In the genomic region with DNA sequence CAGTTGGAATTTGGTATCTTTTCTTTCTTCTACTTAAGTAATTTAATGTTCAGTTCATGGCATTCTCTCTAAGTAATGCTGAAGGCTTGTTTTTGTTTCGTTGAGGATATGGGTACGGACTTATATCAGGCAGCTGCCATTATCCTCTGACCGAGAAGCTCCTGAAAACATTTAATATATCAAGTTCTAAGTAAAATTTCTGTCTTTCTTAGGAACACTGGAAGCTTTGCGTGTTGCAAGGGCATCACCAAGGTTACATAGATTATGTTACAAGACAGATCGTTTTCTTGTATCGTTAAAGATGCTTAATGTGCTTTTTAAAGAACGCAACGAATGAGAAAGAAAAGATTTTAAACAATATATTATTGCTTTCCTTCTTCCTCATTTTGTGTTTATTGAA, we compare ENCODE assay signal across 1 cellular context.
TF ChIP-seq lines count a peak whose summit lies in the region.

No MANE protein-coding gene starts in this region.

TF ChIP-seq in K562, 482 proteins besides CTCF, POLR2A, EP300 and RAD21 (continued from another document):
- 0 out of 2 replicates have a peak, but pooled peaks have one; percentile 5 for TF ChIP-seq ZNF668 (CRISPR knock-in tag; IDR thresholded peaks at IDR 0.05)
- TF ChIP-seq, protein P1, sequence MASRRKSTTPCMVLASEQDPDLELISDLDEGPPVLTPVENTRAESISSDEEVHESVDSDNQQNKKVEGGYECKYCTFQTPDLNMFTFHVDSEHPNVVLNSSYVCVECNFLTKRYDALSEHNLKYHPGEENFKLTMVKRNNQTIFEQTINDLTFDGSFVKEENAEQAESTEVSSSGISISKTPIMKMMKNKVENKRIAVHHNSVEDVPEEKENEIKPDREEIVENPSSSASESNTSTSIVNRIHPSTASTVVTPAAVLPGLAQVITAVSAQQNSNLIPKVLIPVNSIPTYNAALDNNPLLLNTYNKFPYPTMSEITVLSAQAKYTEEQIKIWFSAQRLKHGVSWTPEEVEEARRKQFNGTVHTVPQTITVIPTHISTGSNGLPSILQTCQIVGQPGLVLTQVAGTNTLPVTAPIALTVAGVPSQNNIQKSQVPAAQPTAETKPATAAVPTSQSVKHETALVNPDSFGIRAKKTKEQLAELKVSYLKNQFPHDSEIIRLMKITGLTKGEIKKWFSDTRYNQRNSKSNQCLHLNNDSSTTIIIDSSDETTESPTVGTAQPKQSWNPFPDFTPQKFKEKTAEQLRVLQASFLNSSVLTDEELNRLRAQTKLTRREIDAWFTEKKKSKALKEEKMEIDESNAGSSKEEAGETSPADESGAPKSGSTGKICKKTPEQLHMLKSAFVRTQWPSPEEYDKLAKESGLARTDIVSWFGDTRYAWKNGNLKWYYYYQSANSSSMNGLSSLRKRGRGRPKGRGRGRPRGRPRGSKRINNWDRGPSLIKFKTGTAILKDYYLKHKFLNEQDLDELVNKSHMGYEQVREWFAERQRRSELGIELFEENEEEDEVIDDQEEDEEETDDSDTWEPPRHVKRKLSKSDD (conservative IDR thresholded peaks at IDR 0.05; ENCODE audit: low read length) = no peak
- TF ChIP-seq RFX1 (IDR thresholded peaks at IDR 0.05) = peak; percentile 47
- no peak for TF ChIP-seq XRCC3 (IDR thresholded peaks at IDR 0.05)
- TF ChIP-seq MAFF (IDR thresholded peaks at IDR 0.05; ENCODE audit: low read length) = peak; percentile 8; the same call in 1 of the 2 replicates
- TF ChIP-seq PHTF2 (CRISPR knock-in tag; IDR thresholded peaks at IDR 0.05) = 0 out of 2 replicates have a peak, but pooled peaks have one; percentile 40
